13 cellular contexts compared by ENCODE assay signal in the genomic region with DNA sequence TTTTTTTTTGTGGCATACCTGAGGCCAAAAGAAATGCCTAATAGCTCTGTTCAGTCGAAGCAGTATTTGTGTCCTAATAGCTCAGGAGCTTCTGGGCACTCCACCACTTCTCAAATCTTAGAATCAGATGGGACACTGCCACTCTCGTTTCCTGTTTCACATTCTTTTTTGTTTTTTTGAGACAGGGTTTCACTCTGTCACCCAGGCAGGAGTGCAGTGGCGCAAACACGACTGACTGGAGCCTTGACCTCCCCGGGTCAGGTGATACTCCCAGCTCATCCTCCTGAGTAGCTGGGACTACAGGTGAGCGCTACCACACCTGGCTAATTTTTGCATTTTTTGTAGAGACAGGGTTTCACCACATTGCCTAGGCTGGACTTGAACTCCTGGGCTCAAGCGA. TPM values are rescaled to one million over a fixed set of nuclear protein-coding genes. Genes with fewer than 3 reads are reported as not detected.
DNase-seq lines count a peak whose midpoint lies in the region; ATAC-seq and TF ChIP-seq lines count a peak whose summit lies in the region.
"Had no signal": no experiment of that assay in that cellular context is flagged by ENCODE, and none has a peak within 500 bp of the region (broad histone marks: within the 10 kb centered on the region; RNA-seq: fewer than 3 reads in every experiment).

No MANE protein-coding gene starts in this region.

- H3K27ac Mint-ChIP-seq in activated B cell treated with CpG ODN at 0.5 μM for 24 hours: peak overlapping the region; percentile 77

- DNase-seq in CD1c-positive myeloid dendritic cell (ENCODE audit: extremely low spot score): peak; percentile 43
- no peak for DNase-seq in activated B cell treated with CpG ODN at 0.5 μM for 24 hours
- DNase-seq in sigmoid colon: no peak
- no peak for DNase-seq in GM03348 (ENCODE audit: low spot score)
- no peak for DNase-seq in cardiac septum (ENCODE audit: low spot score)
- DNase-seq: activated T-cell treated with anti-CD3 and anti-CD28 coated beads, Interleukin-2, amount 50 U/mL, for 4 hours; kidney; NCI-H146; occipital lobe had no signal

- no peak for TF ChIP-seq POLR2A in sigmoid colon (IDR thresholded peaks at IDR 0.05)

- H3K4me1 ChIP-seq in sigmoid colon: peaks cover 0 to 76% (median 62%) of the 10 kb centered on the region in 4 donors

- TF ChIP-seq EP300 in sigmoid colon (IDR thresholded peaks at IDR 0.05): no peak

- CTCF ChIA-PET in activated B cell treated with CpG ODN at 0.5 μM for 24 hours (lab: Charles Lee): interaction anchor here (1.0 to 1.2 kb wide), 2 partner anchors 17 to 52 kb away, joined by 3 to 6 read pairs; no protein-coding TSS in a partner anchor

- peak; percentile 53 for ATAC-seq in GM19397 (IDR thresholded peaks at IDR 0.05; ENCODE audit: unreplicated experiment)
- ATAC-seq in HG03175 (IDR thresholded peaks at IDR 0.05; ENCODE audit: unreplicated experiment): peak; percentile 62
- ATAC-seq in activated B cell treated with CpG ODN at 0.5 μM for 24 hours (ENCODE audit: low read depth): peak; percentile 64
- no peak for ATAC-seq in GM18519 (IDR thresholded peaks at IDR 0.05; ENCODE audit: low FRiP score, unreplicated experiment)

- no peaks in the 10 kb centered on the region for H3K9me3 Mint-ChIP-seq in activated B cell treated with CpG ODN at 0.5 μM for 24 hours
- H3K9me3 Mint-ChIP-seq: activated T-cell treated with anti-CD3 and anti-CD28 coated beads, Interleukin-2, amount 50 U/mL, for 4 hours had no signal

- no peaks in the 10 kb centered on the region for H3K36me3 ChIP-seq in sigmoid colon
- H3K36me3 ChIP-seq: breast epithelium had no signal

- peaks cover 1% of the 10 kb centered on the region for H3K36me3 Mint-ChIP-seq in activated B cell treated with CpG ODN at 0.5 μM for 24 hours (ENCODE audit: low read depth)

- H3K27ac ChIP-seq in sigmoid colon: no peak overlapping the region
- H3K27ac ChIP-seq: breast epithelium had no signal

- POLR2A ChIA-PET in activated B cell treated with CpG ODN at 0.5 μM for 24 hours (lab: Charles Lee): interaction anchor here (0.6 to 2.1 kb wide), 5 partner anchors 17 to 931 kb away, joined by 3 to 11 read pairs (median 5); a partner anchor contains a TSS

- peaks cover 83% of the 10 kb centered on the region for H3K4me1 Mint-ChIP-seq in activated B cell treated with CpG ODN at 0.5 μM for 24 hours

- no peak overlapping the region for H3K4me3 ChIP-seq in sigmoid colon
- H3K4me3 ChIP-seq: breast epithelium had no signal

- intact Hi-C loops in activated B cell treated with CpG ODN at 0.5 μM for 24 hours (cut with micrococcal nuclease) (loop anchor here (1.0 to 5.0 kb wide), 3 partner anchors 53 to 269 kb away; a partner anchor contains a TSS), sigmoid colon (cut with DNase I) (no loop called here), cardiac septum (cut with DNase I) (no loop called here)

- 71 to 84% methylated on average over 7 of the region's 7 CpGs for WGBS in sigmoid colon, 2 donors

- no peaks in the 10 kb centered on the region for H3K9me3 ChIP-seq in sigmoid colon
- H3K9me3 ChIP-seq: breast epithelium had no signal

- TF ChIP-seq CTCF in activated B cell treated with CpG ODN at 0.5 μM for 24 hours (IDR thresholded peaks at IDR 0.05) (no peak), sigmoid colon (IDR thresholded peaks at IDR 0.05) (no peak)

- H3K27me3 ChIP-seq in sigmoid colon: no peaks in the 10 kb centered on the region
- H3K27me3 ChIP-seq: breast epithelium had no signal

- H3K4me3 Mint-ChIP-seq in activated B cell treated with CpG ODN at 0.5 μM for 24 hours: peak overlapping the region; percentile 64
- H3K4me3 Mint-ChIP-seq: activated T-cell treated with anti-CD3 and anti-CD28 coated beads, Interleukin-2, amount 50 U/mL, for 4 hours had no signal

- no peaks in the 10 kb centered on the region for H3K27me3 Mint-ChIP-seq in activated B cell treated with CpG ODN at 0.5 μM for 24 hours

RNA-seq across cellular contexts. Expression of a gene that starts 52.7 kb away (rescaled TPM):
- total RNA-seq in activated B cell treated with CpG ODN at 0.5 μM for 24 hours (39.9 and 40.3 TPM in 2 replicates), sigmoid colon (10 to 100 TPM; 17.1 to 28.0 (median 19.3) TPM), cardiac septum (32.2 TPM)
- polyA plus RNA-seq in sigmoid colon: 10 to 100 TPM in 2 of 3 donors, 1 to 10 TPM in 1; 8.6 to 24.7 (median 12.6) TPM
